Comparison of ENCODE assay signal across 8 cellular contexts in genomic region chr19:49642488-49643035, GRCh38. TPM values are rescaled to one million over a fixed set of nuclear protein-coding genes. Genes with fewer than 3 reads are reported as not detected.
DNase-seq lines count a peak whose midpoint lies in the region; ATAC-seq and TF ChIP-seq lines count a peak whose summit lies in the region.

No MANE protein-coding gene starts in this region.

- no peaks in the 10 kb centered on the region for H3K27me3 ChIP-seq in RWPE2 (ENCODE audit: insufficient read depth, poor library complexity, severe bottlenecking)
- no peaks in the 10 kb centered on the region for H3K27me3 ChIP-seq in fibroblast of lung (ENCODE audit: control insufficient read depth, insufficient read depth, low read length)

- TF ChIP-seq CTCF in GM12875 (IDR thresholded peaks at IDR 0.05; ENCODE audit: borderline replicate concordance, insufficient read depth, low read depth, low read length) (no peak), RWPE2 (IDR thresholded peaks at IDR 0.05; ENCODE audit: poor library complexity, severe bottlenecking) (no peak), fibroblast of lung (conservative IDR thresholded peaks at IDR 0.05 in 1 of 2, IDR thresholded peaks at IDR 0.05 in 1 of 2; ENCODE audit: low read depth in 1 of 2, low read length in 2 of 2) (no peak), retinal pigment epithelial cell (conservative IDR thresholded peaks at IDR 0.05; ENCODE audit: low read depth, low read length) (peak; percentile 2), GM13976 (IDR thresholded peaks at IDR 0.05; ENCODE audit: borderline replicate concordance, control extremely low read depth, extremely low read depth, insufficient read depth, missing control alignments) (no peak)

- no peak overlapping the region for H2AFZ ChIP-seq in fibroblast of lung (ENCODE audit: low read length)

- H3K4me3 ChIP-seq in GM12875 (ENCODE audit: low read depth, low read length) (peak overlapping the region; percentile 90), RWPE2 (ENCODE audit: severe bottlenecking) (peak overlapping the region; percentile 76), fibroblast of lung (replicated peaks in 1 of 4; ENCODE audit: control extremely low read depth in 1 of 4, insufficient read depth in 1 of 4, low read depth in 3 of 4, low read length in 4 of 4) (peak overlapping the region; percentile 80 to 99 (median 95)), retinal pigment epithelial cell (ENCODE audit: low read length) (peak overlapping the region; percentile 100)

- peak overlapping the region; percentile 99 for H3K27ac ChIP-seq in RWPE2 (ENCODE audit: poor library complexity, severe bottlenecking)
- peak overlapping the region; percentile 97 for H3K27ac ChIP-seq in fibroblast of lung (ENCODE audit: insufficient read depth, low read length)

- DNase-seq in RWPE2 (ENCODE audit: low spot score): no peak
- DNase-seq in fibroblast of lung (ENCODE audit: low read depth in 2 of 2): no peak
- no peak for DNase-seq in retinal pigment epithelial cell (ENCODE audit: low read depth)
- no peak for DNase-seq in NCI-H2196 treated with DMSO at 0.1 percent for 48 hours (lab: John Stamatoyannopoulos, UW; ENCODE audit: unreplicated experiment)
- DNase-seq in activated gamma-delta T cell (lab: John Stamatoyannopoulos, UW): no peak
- DNase-seq in GM13976 (ENCODE audit: low spot score): no peak
- DNase-seq in COLO829 (ENCODE audit: low spot score): no peak

- H3K9me3 ChIP-seq in RWPE2 (ENCODE audit: severe bottlenecking) (no peaks in the 10 kb centered on the region), fibroblast of lung (ENCODE audit: control insufficient read depth, insufficient read depth, low read depth, low read length) (no peaks in the 10 kb centered on the region)

- H3K79me2 ChIP-seq in fibroblast of lung (ENCODE audit: control insufficient read depth, insufficient read depth, low read length): peaks cover 53% of the 10 kb centered on the region

- H4K20me1 ChIP-seq in fibroblast of lung (ENCODE audit: control insufficient read depth, extremely low read depth, insufficient read depth, low read length): no peaks in the 10 kb centered on the region

- ATAC-seq in RWPE2 (ENCODE audit: low read depth): no peak

- in situ Hi-C loops in GM13976 (cut with MboI; ENCODE audit: low sequenced_read_pairs, unreplicated experiment): no loop called here

- H3K4me1 ChIP-seq in RWPE2 (ENCODE audit: insufficient read depth, poor library complexity, severe bottlenecking) (no peaks in the 10 kb centered on the region), fibroblast of lung (ENCODE audit: control insufficient read depth, extremely low read depth, insufficient read depth, low read length) (peaks cover 7% of the 10 kb centered on the region)

- peak overlapping the region; percentile 94 for H3K4me2 ChIP-seq in fibroblast of lung (ENCODE audit: extremely low read depth, insufficient read depth, low read length)

- H3K9ac ChIP-seq in fibroblast of lung (ENCODE audit: insufficient read depth, low read length): peak overlapping the region; percentile 97

- H3K36me3 ChIP-seq in RWPE2 (ENCODE audit: low read depth) (peaks cover 29% of the 10 kb centered on the region), fibroblast of lung (ENCODE audit: control insufficient read depth, insufficient read depth, low read length) (peaks cover 10% of the 10 kb centered on the region)

RNA-seq across cellular contexts. Expression of gene SCAF1, which starts 0.6 kb away (rescaled TPM):
- total RNA-seq in fibroblast of lung: 7.4 and 11.9 TPM in 2 replicates
- polyA plus RNA-seq in fibroblast of lung: 8.7 and 15.5 TPM in 2 replicates
- polyA plus RNA-seq in fibroblast of lung (2012): 34.3 and 46.2 TPM in 2 replicates
- 16.0 and 30.5 TPM in 2 replicates for polyA minus RNA-seq in fibroblast of lung (ENCODE audit: low replicate concordance)

RNA-seq across cellular contexts. Expression of gene RRAS, which starts 2.6 kb away (rescaled TPM):
- 34.2 and 60.1 TPM in 2 replicates for total RNA-seq in fibroblast of lung
- polyA plus RNA-seq in fibroblast of lung: 92.6 and 129 TPM in 2 replicates
- polyA plus RNA-seq in fibroblast of lung (2012): 144 and 191 TPM in 2 replicates
- polyA minus RNA-seq in fibroblast of lung (ENCODE audit: low replicate concordance): 131 and 196 TPM in 2 replicates

RNA-seq across cellular contexts. Expression of gene IRF3, which starts 23.1 kb away (rescaled TPM):
- 55.2 and 61.1 TPM in 2 replicates for total RNA-seq in fibroblast of lung
- 22.0 TPM in 2 replicates for polyA plus RNA-seq in fibroblast of lung
- polyA plus RNA-seq in fibroblast of lung (2012): 51.0 and 63.9 TPM in 2 replicates
- 93.7 and 106 TPM in 2 replicates for polyA minus RNA-seq in fibroblast of lung (ENCODE audit: low replicate concordance)

RNA-seq across cellular contexts. Expression of gene BCL2L12, which starts 23.2 kb away (rescaled TPM):
- 2.6 and 4.8 TPM in 2 replicates for total RNA-seq in fibroblast of lung
- polyA plus RNA-seq in fibroblast of lung: 5.0 and 9.8 TPM in 2 replicates
- polyA plus RNA-seq in fibroblast of lung (2012): 16.4 and 30.3 TPM in 2 replicates
- polyA minus RNA-seq in fibroblast of lung (ENCODE audit: low replicate concordance): 8.0 and 10.2 TPM in 2 replicates

RNA-seq across cellular contexts. Expression of gene PRMT1, which starts 34.5 kb away (rescaled TPM):
- total RNA-seq in fibroblast of lung: 261 and 298 TPM in 2 replicates
- 184 and 288 TPM in 2 replicates for polyA plus RNA-seq in fibroblast of lung
- 184 and 274 TPM in 2 replicates for polyA plus RNA-seq in fibroblast of lung (2012)
- polyA minus RNA-seq in fibroblast of lung (ENCODE audit: low replicate concordance): 306 and 417 TPM in 2 replicates
